18 cellular contexts compared by ENCODE assay signal in the genomic region with DNA sequence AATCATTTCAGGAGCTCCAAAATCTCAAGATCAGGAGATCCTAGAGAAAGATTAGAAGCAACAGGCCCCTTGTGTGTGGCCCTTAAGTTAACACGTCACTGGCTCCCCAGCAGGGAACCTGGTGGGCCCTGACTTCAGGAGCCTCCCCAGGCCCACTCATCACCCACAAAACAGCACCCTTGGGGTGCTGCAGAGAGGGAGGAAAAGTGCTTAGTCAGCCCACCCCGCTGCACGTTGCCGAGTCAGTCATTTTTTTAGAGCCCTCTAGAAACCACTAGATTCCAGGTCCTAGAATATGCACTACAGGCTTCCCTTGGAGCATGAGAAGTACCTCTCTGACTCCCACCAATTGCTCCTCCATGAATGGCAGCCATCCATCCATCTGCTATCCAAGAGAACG.
DNase-seq lines count a peak whose midpoint lies in the region; TF ChIP-seq lines count a peak whose summit lies in the region.
"Had no signal": no experiment of that assay in that cellular context is flagged by ENCODE, and none has a peak within 500 bp of the region (broad histone marks: within the 10 kb centered on the region; RNA-seq: fewer than 3 reads in every experiment).

No MANE protein-coding gene starts in this region.

- TF ChIP-seq CTCF in breast epithelium (IDR thresholded peaks at IDR 0.05): no peak
- TF ChIP-seq CTCF in mammary epithelial cell (conservative IDR thresholded peaks at IDR 0.05 in 1 of 2, IDR thresholded peaks at IDR 0.05 in 1 of 2; ENCODE audit: extremely low read depth in 1 of 2, insufficient read depth in 1 of 2, low read depth in 1 of 2, low read length in 2 of 2): no peak
- no peak for TF ChIP-seq CTCF in prostate gland (IDR thresholded peaks at IDR 0.05)
- TF ChIP-seq CTCF in Calu3 (IDR thresholded peaks at IDR 0.05; ENCODE audit: unreplicated experiment): no peak

- H3K27ac ChIP-seq in breast epithelium (peak overlapping the region; percentile 90 to 91), mammary epithelial cell (ENCODE audit: insufficient read depth, low read depth, low read length) (no peak overlapping the region), esophagus (ENCODE audit: low read depth in 2 of 2, low read length in 1 of 2) (peak overlapping the region; percentile 36 to 72), prostate gland (peak overlapping the region; percentile 82 to 86), urinary bladder (ENCODE audit: low read depth) (peak overlapping the region; percentile 39)
- H3K27ac ChIP-seq: neural progenitor cell had no signal

- 50% methylated on average over 5 of the region's 5 CpGs for WGBS in mammary epithelial cell (ENCODE audit: low coverage, missing lambda C conversion rate)
- 87 to 89% methylated on average over 5 of the region's 5 CpGs for WGBS in esophagus, 2 donors
- 64% methylated on average over 5 of the region's 5 CpGs for WGBS in prostate gland
- WGBS in urinary bladder: 65% methylated on average over 5 of the region's 5 CpGs

- H3K4me3 ChIP-seq in breast epithelium (no peak overlapping the region), mammary epithelial cell (replicated peaks in 1 of 3; ENCODE audit: insufficient read depth in 1 of 3, low read depth in 2 of 3, low read length in 3 of 3) (no peak overlapping the region), esophagus (ENCODE audit: low read depth in 1 of 2, low read length in 2 of 2) (no peak overlapping the region), prostate gland (no peak overlapping the region), urinary bladder (ENCODE audit: low read depth, low read length) (no peak overlapping the region)
- H3K4me3 ChIP-seq: neural progenitor cell had no signal

- H3K4me1 ChIP-seq in breast epithelium (peaks cover 4 to 15% of the 10 kb centered on the region in 2 donors), mammary epithelial cell (ENCODE audit: insufficient read depth, low read length) (peaks cover 20% of the 10 kb centered on the region), esophagus (ENCODE audit: control insufficient read depth in 2 of 2, insufficient read depth in 2 of 2, low read length in 1 of 2) (peaks cover 7 to 8% of the 10 kb centered on the region in 2 donors), prostate gland (replicated peaks) (peaks cover 9% of the 10 kb centered on the region), urinary bladder (ENCODE audit: insufficient read depth) (no peaks in the 10 kb centered on the region)

- no peak overlapping the region for H3K27ac Mint-ChIP-seq in Calu3 (ENCODE audit: unreplicated experiment)
- H3K27ac Mint-ChIP-seq: activated naive CD4-positive, alpha-beta T cell treated with anti-CD3 and anti-CD28 coated beads, Interleukin-2, amount 10 ng/mL, durations not matched to agents 7 days and 5 days; neural progenitor cell had no signal

- no peak overlapping the region for H3K9ac ChIP-seq in mammary epithelial cell (ENCODE audit: insufficient read depth, low read length)
- H3K9ac ChIP-seq: neural progenitor cell had no signal

- intact Hi-C loops in breast epithelium (cut with DNase I; ENCODE audit: low total_unique reads): no loop called here
- intact Hi-C loops in mammary epithelial cell (cut with micrococcal nuclease): no loop called here
- intact Hi-C loops in prostate gland (cut with DNase I): loop anchor here (5.0 to 10.0 kb wide), 2 partner anchors 33 to 91 kb away; no protein-coding TSS in a partner anchor
- intact Hi-C loops in Calu3 (cut with micrococcal nuclease; ENCODE audit: unreplicated experiment): no loop called here

- no peak for DNase-seq in breast epithelium (ENCODE audit: low spot score in 2 of 2)
- no peak for DNase-seq in mammary epithelial cell
- no peak for DNase-seq in prostate gland (ENCODE audit: low spot score)
- no peak for DNase-seq in SW 1271 (lab: John Stamatoyannopoulos, UW)
- no peak for DNase-seq in central memory CD4-positive, alpha-beta T cell
- no peak for DNase-seq in Calu3
- DNase-seq: activated CD4-positive, alpha-beta T cell treated with anti-CD3 and anti-CD28 coated beads, Interleukin-2, amount 10 ng/mL, durations not matched to agents 7 days and 5 days; activated naive CD4-positive, alpha-beta T cell treated with anti-CD3 and anti-CD28 coated beads, Interleukin-2, amount 10 ng/mL, durations not matched to agents 7 days and 5 days; CD8-positive, alpha-beta memory T cell; KBM-7; NCI-H1048; NCI-H526 treated with DMSO at 0.1 percent for 48 hours; OCI-M1; retina had no signal

- no peaks in the 10 kb centered on the region for H3K36me3 Mint-ChIP-seq in Calu3 (ENCODE audit: insufficient read depth, unreplicated experiment)
- H3K36me3 Mint-ChIP-seq: neural progenitor cell had no signal

- CTCF ChIA-PET in mammary epithelial cell (lab: Charles Lee; ENCODE audit: low non-redundant PET) (no interaction called here), Calu3 (lab: Charles Lee) (interaction anchor here (0.7 to 1.1 kb wide), 3 partner anchors 13 to 102 kb away, joined by 3 to 4 read pairs (median 3); no protein-coding TSS in a partner anchor)

- H3K4me3 Mint-ChIP-seq in Calu3 (ENCODE audit: low read depth, unreplicated experiment): no peak overlapping the region
- H3K4me3 Mint-ChIP-seq: activated CD4-positive, alpha-beta T cell treated with anti-CD3 and anti-CD28 coated beads, Interleukin-2, amount 10 ng/mL, durations not matched to agents 7 days and 5 days; activated naive CD4-positive, alpha-beta T cell treated with anti-CD3 and anti-CD28 coated beads, Interleukin-2, amount 10 ng/mL, durations not matched to agents 7 days and 5 days; brain; CD8-positive, alpha-beta memory T cell; neural progenitor cell had no signal

- dilution Hi-C loops in mammary epithelial cell (cut with HindIII; ENCODE audit: low sequenced_read_pairs): no loop called here

- in situ Hi-C loops in mammary epithelial cell (cut with MboI; ENCODE audit: low sequenced_read_pairs in 2 of 2): loop anchor here (10.0 to 25.0 kb wide), 2 partner anchors 59 to 98 kb away; no protein-coding TSS in a partner anchor

- H3K36me3 ChIP-seq in breast epithelium (no peaks in the 10 kb centered on the region), mammary epithelial cell (ENCODE audit: insufficient read depth, low read length) (no peaks in the 10 kb centered on the region), esophagus (ENCODE audit: control insufficient read depth in 2 of 2, insufficient read depth in 2 of 2, low read length in 1 of 2) (no peaks in the 10 kb centered on the region), prostate gland (no peaks in the 10 kb centered on the region), urinary bladder (ENCODE audit: insufficient read depth) (no peaks in the 10 kb centered on the region)
- H3K36me3 ChIP-seq: neural progenitor cell had no signal

- TF ChIP-seq POLR2A in breast epithelium (IDR thresholded peaks at IDR 0.05) (no peak), prostate gland (IDR thresholded peaks at IDR 0.05) (no peak)

- H3K9me3 ChIP-seq in breast epithelium (no peaks in the 10 kb centered on the region), mammary epithelial cell (replicated peaks; ENCODE audit: insufficient read depth, low read length) (no peaks in the 10 kb centered on the region), esophagus (ENCODE audit: control insufficient read depth in 2 of 2, insufficient read depth in 1 of 2, low read depth in 1 of 2, low read length in 1 of 2) (no peaks in the 10 kb centered on the region), prostate gland (no peaks in the 10 kb centered on the region)

- no peaks in the 10 kb centered on the region for H3K9me3 Mint-ChIP-seq in Calu3 (ENCODE audit: low read depth, unreplicated experiment)
- H3K9me3 Mint-ChIP-seq: activated CD4-positive, alpha-beta T cell treated with anti-CD3 and anti-CD28 coated beads, Interleukin-2, amount 10 ng/mL, durations not matched to agents 7 days and 5 days; activated naive CD4-positive, alpha-beta T cell treated with anti-CD3 and anti-CD28 coated beads, Interleukin-2, amount 10 ng/mL, durations not matched to agents 7 days and 5 days; CD8-positive, alpha-beta memory T cell; neural progenitor cell had no signal

- H3K79me2 ChIP-seq in mammary epithelial cell (ENCODE audit: insufficient read depth, low read length): no peaks in the 10 kb centered on the region

- H3K27me3 ChIP-seq in breast epithelium (no peaks in the 10 kb centered on the region), mammary epithelial cell (ENCODE audit: insufficient read depth, low read length) (no peaks in the 10 kb centered on the region), esophagus (ENCODE audit: control insufficient read depth in 1 of 2, insufficient read depth in 2 of 2, low read length in 2 of 2) (no peaks in the 10 kb centered on the region), prostate gland (replicated peaks; ENCODE audit: insufficient read depth) (no peaks in the 10 kb centered on the region)
- H3K27me3 ChIP-seq: neural progenitor cell had no signal

- H3K4me2 ChIP-seq in mammary epithelial cell (ENCODE audit: insufficient read depth, low read depth, low read length): no peak overlapping the region
- H3K4me2 ChIP-seq: neural progenitor cell had no signal

- H4K20me1 ChIP-seq in mammary epithelial cell (ENCODE audit: insufficient read depth, low read length): no peaks in the 10 kb centered on the region

- H3K27me3 Mint-ChIP-seq in Calu3 (ENCODE audit: unreplicated experiment): no peaks in the 10 kb centered on the region
- H3K27me3 Mint-ChIP-seq: activated CD4-positive, alpha-beta T cell treated with anti-CD3 and anti-CD28 coated beads, Interleukin-2, amount 10 ng/mL, durations not matched to agents 7 days and 5 days; activated naive CD4-positive, alpha-beta T cell treated with anti-CD3 and anti-CD28 coated beads, Interleukin-2, amount 10 ng/mL, durations not matched to agents 7 days and 5 days; brain; CD8-positive, alpha-beta memory T cell had no signal

- no TSS peak for BruUV-seq in mammary epithelial cell (replicated peaks; lab: Mats Ljungman, UMichigan)
- BruUV-seq in Calu3 (replicated peaks; lab: Mats Ljungman, UMichigan): no TSS peak

- no peak overlapping the region for H2AFZ ChIP-seq in mammary epithelial cell (ENCODE audit: low read depth, low read length)
- H2AFZ ChIP-seq: neural progenitor cell had no signal

- peaks cover 20% of the 10 kb centered on the region for H3K4me1 Mint-ChIP-seq in Calu3 (ENCODE audit: low read depth, unreplicated experiment)
